Comparison of ENCODE assay signal across 8 cellular contexts in the genomic region with DNA sequence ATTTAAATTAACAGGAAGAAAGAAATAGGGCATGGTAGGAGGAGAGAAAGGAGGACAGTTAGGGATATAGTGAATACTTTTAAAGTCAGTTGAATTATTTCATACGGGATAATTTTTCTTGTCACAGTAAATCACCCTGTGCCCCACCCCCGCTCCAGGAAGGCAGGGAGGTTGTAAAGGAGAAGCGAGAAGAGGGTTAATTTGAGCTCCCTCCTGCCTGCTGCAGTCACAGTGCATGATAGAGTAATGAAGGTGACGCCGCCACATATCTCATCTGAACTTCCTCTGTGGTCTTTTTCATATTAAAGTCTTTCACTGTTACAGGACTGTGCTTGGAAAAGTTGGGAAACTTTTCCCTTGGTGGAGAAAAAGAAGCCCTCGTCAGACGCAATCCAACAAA. TPM values are rescaled to one million over a fixed set of nuclear protein-coding genes. Genes with fewer than 3 reads are reported as not detected.
A peak's percentile ranks its signal among the peaks of the same experiment; 100 is the strongest.
DNase-seq lines count a peak whose midpoint lies in the region; ATAC-seq and TF ChIP-seq lines count a peak whose summit lies in the region.

No MANE protein-coding gene starts in this region.

- H3K36me3 ChIP-seq in HCT116 (ENCODE audit: control insufficient read depth in 1 of 2, insufficient read depth in 2 of 2, low read length in 2 of 2) (no peaks in the 10 kb centered on the region), prostate gland (no peaks in the 10 kb centered on the region)

- H3K9ac ChIP-seq in HCT116 (ENCODE audit: low read length), result peak overlapping the region; percentile 69

- H3K4me2 ChIP-seq in HCT116 (ENCODE audit: low read length), result peak overlapping the region; percentile 92

- CTCF ChIA-PET in HCT116 (lab: Charles Lee), result interaction anchor here (1.3 to 1.5 kb wide), 2 partner anchors 23 to 34 kb away, joined by 4 to 6 read pairs; no protein-coding TSS in a partner anchor

- POLR2A ChIA-PET in HCT116 (lab: Charles Lee), result interaction anchor here (2.2 kb wide), 1 partner anchor 9 kb away, joined by 14 read pairs; no protein-coding TSS in a partner anchor

- ATAC-seq in HCT116, result peak; percentile 11; the same call in 1 of the 2 replicates
- ATAC-seq in GM21515 (IDR thresholded peaks at IDR 0.05; ENCODE audit: unreplicated experiment), result no peak

- WGBS in prostate gland, result 2% methylated on average over 7 of the region's 7 CpGs

- H3K9me3 ChIP-seq in HCT116 (ENCODE audit: control insufficient read depth in 1 of 2, insufficient read depth in 1 of 2, low read depth in 1 of 2, low read length in 2 of 2) (no peaks in the 10 kb centered on the region), prostate gland (no peaks in the 10 kb centered on the region)

- H3K79me2 ChIP-seq in HCT116 (ENCODE audit: insufficient read depth, low read length), result peaks cover 8% of the 10 kb centered on the region; the same call in 1 of the 2 replicates

- TF ChIP-seq POLR2A in HCT116 (IDR thresholded peaks at IDR 0.05; ENCODE audit: borderline replicate concordance, extremely low read depth, insufficient read depth, insufficient read length) (no peak), prostate gland (IDR thresholded peaks at IDR 0.05) (no peak)

- H4K20me1 ChIP-seq in HCT116 (ENCODE audit: insufficient read depth), result no peaks in the 10 kb centered on the region

- TF ChIP-seq RAD21 in HCT116 (IDR thresholded peaks at IDR 0.05; ENCODE audit: low read depth), result no peak

- intact Hi-C loops in HCT116 (cut with micrococcal nuclease), result no loop called here
- intact Hi-C loops in prostate gland (cut with DNase I), result no loop called here

- H3K27me3 ChIP-seq in HCT116 (ENCODE audit: insufficient read depth, low read length) (no peaks in the 10 kb centered on the region), prostate gland (replicated peaks; ENCODE audit: insufficient read depth) (no peaks in the 10 kb centered on the region)

- H3K4me3 ChIP-seq in HCT116 (replicated peaks in 1 of 2; ENCODE audit: low read depth in 1 of 2, low read length in 2 of 2) (peak overlapping the region; percentile 71 to 74), fibroblast of villous mesenchyme (ENCODE audit: low read depth, low read length) (peak overlapping the region; percentile 71), prostate gland (peak overlapping the region; percentile 66 to 68)

- peak overlapping the region; percentile 99 for H2AFZ ChIP-seq in HCT116 (ENCODE audit: low read depth, low read length, poor library complexity, severe bottlenecking)

- RAD21 ChIA-PET in HCT116 (lab: Charles Lee; ENCODE audit: low non-redundant PET in 1 of 2, low total read pairs in 2 of 2, uncharacterized antibody in 2 of 2, unreplicated experiment in 2 of 2), result no interaction called here

- no peaks in the 10 kb centered on the region for H3K9me2 ChIP-seq in HCT116 (ENCODE audit: insufficient read depth)

- H3K4me1 ChIP-seq in HCT116 (ENCODE audit: control insufficient read depth in 1 of 2, insufficient read depth in 2 of 2, low read length in 2 of 2) (peaks cover 4 to 16% of the 10 kb centered on the region in 2 experiments; a peak in 2 of 4 replicates), prostate gland (replicated peaks) (no peaks in the 10 kb centered on the region)

- peak overlapping the region; percentile 44; the same call in 1 of the 2 replicates for H3K27ac ChIP-seq in HCT116 (ENCODE audit: low read depth, low read length)
- peak overlapping the region; percentile 74 to 78 for H3K27ac ChIP-seq in prostate gland

- TF ChIP-seq CTCF in HCT116 (IDR thresholded peaks at IDR 0.05 in 2 of 3, conservative IDR thresholded peaks at IDR 0.05 in 1 of 3; ENCODE audit: borderline replicate concordance in 1 of 3, insufficient read depth in 1 of 3, low read depth in 2 of 3, low read length in 2 of 3) (no peak), fibroblast of villous mesenchyme (IDR thresholded peaks at IDR 0.05; ENCODE audit: insufficient read depth, low read depth, low read length) (no peak), prostate gland (IDR thresholded peaks at IDR 0.05) (no peak)

- no TSS peak for BruUV-seq in HCT116 (replicated peaks; lab: Mats Ljungman, UMichigan)

- no peak for DNase-seq in HCT116 (ENCODE audit: low read depth, low spot score)
- DNase-seq in SW480 (ENCODE audit: low spot score), result peak; percentile 44
- no peak for DNase-seq in fibroblast of villous mesenchyme (ENCODE audit: low read depth)
- DNase-seq in prostate gland (ENCODE audit: low spot score), result no peak
- DNase-seq in GDM1 (lab: John Stamatoyannopoulos, UW), result no peak
- DNase-seq in superior temporal gyrus (ENCODE audit: extremely low spot score), result no peak
- no peak for DNase-seq in stimulated activated CD4-positive, alpha-beta T cell treated with anti-CD3 and anti-CD28 coated beads, Interleukin-4, amount 100 ng/mL, for 4 hours

TF ChIP-seq in HCT116, 20 proteins besides CTCF, POLR2A, EP300 and RAD21:
- TF ChIP-seq POLR2AphosphoS5 (IDR thresholded peaks at IDR 0.05; ENCODE audit: low read depth, low read length) (0 out of 2 replicates have a peak, but pooled peaks have one; percentile 18), SIN3A (IDR thresholded peaks at IDR 0.05; ENCODE audit: low read depth) (no peak)
- TF ChIP-seq, protein P1, sequence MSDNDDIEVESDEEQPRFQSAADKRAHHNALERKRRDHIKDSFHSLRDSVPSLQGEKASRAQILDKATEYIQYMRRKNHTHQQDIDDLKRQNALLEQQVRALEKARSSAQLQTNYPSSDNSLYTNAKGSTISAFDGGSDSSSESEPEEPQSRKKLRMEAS (IDR thresholded peaks at IDR 0.05), result no peak

RNA-seq across cellular contexts. Expression of a gene that starts 0.9 kb away (rescaled TPM):
- 6.9 TPM for total RNA-seq in HCT116 (2021; ENCODE audit: unreplicated experiment)
- polyA plus RNA-seq in HCT116 (2012), result 4.1 and 4.7 TPM in 2 replicates
- 1.7 and 2.3 TPM in 2 replicates for total RNA-seq in fibroblast of villous mesenchyme
- total RNA-seq in prostate gland, result 10 to 100 TPM in 1 of 2 donors, 1 to 10 TPM in 1; 2.4 to 32.2 TPM
